8 cellular contexts compared by ENCODE assay signal in the genomic region with DNA sequence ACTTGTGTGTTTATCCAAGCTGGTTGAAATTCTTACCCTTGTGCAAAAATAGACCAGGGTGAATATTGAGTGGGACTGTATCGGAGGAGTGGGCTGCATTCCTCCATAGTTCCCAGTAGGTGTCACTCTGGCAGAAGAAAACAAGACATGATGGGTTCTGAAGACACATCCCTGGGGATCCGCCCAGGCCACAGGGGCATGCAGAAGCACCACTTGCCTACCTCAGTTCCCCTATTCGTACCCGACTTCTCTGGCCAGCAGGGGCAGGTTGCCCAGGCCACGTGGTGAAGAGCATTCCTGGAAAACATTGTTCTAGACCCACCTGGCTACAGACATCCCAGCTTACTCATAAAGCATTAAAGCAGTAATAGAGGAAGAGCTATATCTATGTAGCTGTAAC.
DNase-seq lines count a peak whose midpoint lies in the region; ATAC-seq and TF ChIP-seq lines count a peak whose summit lies in the region.

No MANE protein-coding gene starts in this region.

- H3K27ac Mint-ChIP-seq in activated CD4-positive, alpha-beta T cell treated with anti-CD3 and anti-CD28 coated beads for 36 hours, result no peak overlapping the region
- peak overlapping the region; percentile 54 for H3K27ac Mint-ChIP-seq in activated CD8-positive, alpha-beta memory T cell treated with anti-CD3 and anti-CD28 coated beads, Interleukin-2, amount 10 ng/mL, durations not matched to agents 7 days and 5 days
- no peak overlapping the region for H3K27ac Mint-ChIP-seq in osteocyte (ENCODE audit: unreplicated experiment)

- H3K27ac ChIP-seq in foreskin keratinocyte, result no peak overlapping the region

- peak; percentile 29 for ATAC-seq in activated CD4-positive, alpha-beta T cell treated with anti-CD3 and anti-CD28 coated beads for 36 hours
- peak; percentile 51 for ATAC-seq in HG02678 (IDR thresholded peaks at IDR 0.05; ENCODE audit: unreplicated experiment)
- ATAC-seq in activated CD8-positive, alpha-beta memory T cell treated with anti-CD3 and anti-CD28 coated beads, Interleukin-2, amount 10 ng/mL, durations not matched to agents 7 days and 5 days, result peak; percentile 70
- peak; percentile 75 for ATAC-seq in foreskin keratinocyte

- CTCF ChIA-PET in activated CD4-positive, alpha-beta T cell treated with anti-CD3 and anti-CD28 coated beads for 36 hours (lab: Charles Lee), result interaction anchor here (0.6 to 2.5 kb wide), 26 partner anchors 9 to 399 kb away, joined by 3 to 18 read pairs (median 4); no protein-coding TSS in a partner anchor
- CTCF ChIA-PET in activated CD8-positive, alpha-beta memory T cell treated with anti-CD3 and anti-CD28 coated beads, Interleukin-2, amount 10 ng/mL, durations not matched to agents 7 days and 5 days (lab: Charles Lee), result interaction anchor here (0.6 to 9.2 kb wide), 19 partner anchors 9 to 378 kb away, joined by 3 to 122 read pairs (median 6); a partner anchor contains a TSS

- H3K36me3 Mint-ChIP-seq in activated CD4-positive, alpha-beta T cell treated with anti-CD3 and anti-CD28 coated beads for 36 hours (ENCODE audit: low read depth), result peaks cover 5% of the 10 kb centered on the region
- H3K36me3 Mint-ChIP-seq in activated CD8-positive, alpha-beta memory T cell treated with anti-CD3 and anti-CD28 coated beads, Interleukin-2, amount 10 ng/mL, durations not matched to agents 7 days and 5 days, result no peaks in the 10 kb centered on the region
- H3K36me3 Mint-ChIP-seq in osteocyte (ENCODE audit: unreplicated experiment), result no peaks in the 10 kb centered on the region

- TF ChIP-seq CTCF in foreskin keratinocyte (conservative IDR thresholded peaks at IDR 0.05) (peak; percentile 67), osteocyte (IDR thresholded peaks at IDR 0.05) (peak; percentile 64)

- no peaks in the 10 kb centered on the region for H3K9me3 Mint-ChIP-seq in activated CD4-positive, alpha-beta T cell treated with anti-CD3 and anti-CD28 coated beads for 36 hours (ENCODE audit: low read depth)
- no peaks in the 10 kb centered on the region for H3K9me3 Mint-ChIP-seq in activated CD8-positive, alpha-beta memory T cell treated with anti-CD3 and anti-CD28 coated beads, Interleukin-2, amount 10 ng/mL, durations not matched to agents 7 days and 5 days (ENCODE audit: low read depth)
- no peaks in the 10 kb centered on the region for H3K9me3 Mint-ChIP-seq in osteocyte (ENCODE audit: unreplicated experiment)

- DNase-seq in activated CD4-positive, alpha-beta T cell treated with anti-CD3 and anti-CD28 coated beads for 36 hours, result peak; percentile 58
- DNase-seq in activated CD4-positive, alpha-beta T cell treated with anti-CD3 and anti-CD28 coated beads for 1 hour, result no peak
- DNase-seq in NCI-H2196 (lab: John Stamatoyannopoulos, UW; ENCODE audit: unreplicated experiment), result peak; percentile 21
- peak; percentile 70 for DNase-seq in activated CD8-positive, alpha-beta memory T cell treated with anti-CD3 and anti-CD28 coated beads, Interleukin-2, amount 10 ng/mL, durations not matched to agents 7 days and 5 days
- peak in 1 of 2 donors; percentile 21 for DNase-seq in foreskin keratinocyte
- peak; percentile 64 for DNase-seq in osteocyte (ENCODE audit: extremely low spot score, unreplicated experiment)
- no peak for DNase-seq in mucosa of gallbladder (ENCODE audit: low spot score)

- intact Hi-C loops in activated CD4-positive, alpha-beta T cell treated with anti-CD3 and anti-CD28 coated beads for 36 hours (cut with DNase I, micrococcal nuclease), result loop anchor here (1.0 to 10.0 kb wide), 6 partner anchors 72 to 247 kb away; a partner anchor contains a TSS

- POLR2A ChIA-PET in activated CD4-positive, alpha-beta T cell treated with anti-CD3 and anti-CD28 coated beads for 36 hours (lab: Charles Lee), result interaction anchor here (1.0 kb wide), 1 partner anchor 19 kb away, joined by 4 read pairs; no protein-coding TSS in a partner anchor

- no peak overlapping the region for H3K4me3 Mint-ChIP-seq in activated CD4-positive, alpha-beta T cell treated with anti-CD3 and anti-CD28 coated beads for 36 hours
- H3K4me3 Mint-ChIP-seq in activated CD8-positive, alpha-beta memory T cell treated with anti-CD3 and anti-CD28 coated beads, Interleukin-2, amount 10 ng/mL, durations not matched to agents 7 days and 5 days, result no peak overlapping the region
- H3K4me3 Mint-ChIP-seq in osteocyte (ENCODE audit: unreplicated experiment), result no peak overlapping the region

- H3K27me3 Mint-ChIP-seq in activated CD4-positive, alpha-beta T cell treated with anti-CD3 and anti-CD28 coated beads for 36 hours, result no peaks in the 10 kb centered on the region
- no peaks in the 10 kb centered on the region for H3K27me3 Mint-ChIP-seq in activated CD8-positive, alpha-beta memory T cell treated with anti-CD3 and anti-CD28 coated beads, Interleukin-2, amount 10 ng/mL, durations not matched to agents 7 days and 5 days
- H3K27me3 Mint-ChIP-seq in osteocyte (ENCODE audit: unreplicated experiment), result peaks cover 38% of the 10 kb centered on the region

- H3K27me3 ChIP-seq in foreskin keratinocyte, result peaks cover 4% of the 10 kb centered on the region

- H3K4me1 Mint-ChIP-seq in activated CD4-positive, alpha-beta T cell treated with anti-CD3 and anti-CD28 coated beads for 36 hours, result peaks cover 41% of the 10 kb centered on the region
- H3K4me1 Mint-ChIP-seq in activated CD8-positive, alpha-beta memory T cell treated with anti-CD3 and anti-CD28 coated beads, Interleukin-2, amount 10 ng/mL, durations not matched to agents 7 days and 5 days, result peaks cover 35% of the 10 kb centered on the region
- H3K4me1 Mint-ChIP-seq in osteocyte (ENCODE audit: unreplicated experiment), result peaks cover 2% of the 10 kb centered on the region

- no peaks in the 10 kb centered on the region for H3K4me1 ChIP-seq in foreskin keratinocyte

Comparison
In these comparisons a context has a peak if more than half of its experiments do, and no peak if none do; other contexts are left out.
1. DNase-seq: peak in activated CD4-positive, alpha-beta T cell treated with anti-CD3 and anti-CD28 coated beads for 36 hours (single experiment), NCI-H2196 (single experiment), activated CD8-positive, alpha-beta memory T cell treated with anti-CD3 and anti-CD28 coated beads, Interleukin-2, amount 10 ng/mL, durations not matched to agents 7 days and 5 days (single experiment) and osteocyte (single experiment); none in activated CD4-positive, alpha-beta T cell treated with anti-CD3 and anti-CD28 coated beads for 1 hour (single experiment) and mucosa of gallbladder (single experiment).
2. Peak in every context shown above with its lines, with median percentiles within 50 percentile points of each other: ATAC-seq.